In the genomic region with DNA sequence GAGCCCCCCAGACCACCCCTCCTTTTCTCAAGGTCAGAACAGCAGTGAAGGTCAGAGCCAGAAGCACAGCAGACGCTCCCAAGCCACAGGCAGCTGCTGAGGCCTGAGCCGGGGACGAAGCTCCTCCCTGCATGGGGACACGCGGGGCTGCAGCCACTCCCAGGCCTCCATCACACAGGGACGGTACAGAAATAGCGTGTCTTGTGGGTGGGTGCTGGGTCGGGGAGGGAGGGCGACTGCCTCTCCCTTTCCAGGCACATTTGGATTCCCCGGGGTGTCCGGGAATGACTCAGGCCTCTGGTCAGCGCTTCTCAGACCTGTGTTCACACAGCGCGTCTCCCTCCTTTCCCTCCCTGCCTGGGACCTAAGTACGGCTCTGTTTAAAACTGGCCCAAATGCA, we compare ENCODE assay signal across 8 cellular contexts. TPM values are rescaled to one million over a fixed set of nuclear protein-coding genes. Genes with fewer than 3 reads are reported as not detected.
DNase-seq lines count a peak whose midpoint lies in the region; ATAC-seq and TF ChIP-seq lines count a peak whose summit lies in the region.

No MANE protein-coding gene starts in this region.

- no peaks in the 10 kb centered on the region for H3K27me3 ChIP-seq in GM23248 (replicated peaks; ENCODE audit: insufficient read depth)
- H3K27me3 ChIP-seq in gastroesophageal sphincter, result no peaks in the 10 kb centered on the region
- no peaks in the 10 kb centered on the region for H3K27me3 ChIP-seq in psoas muscle (ENCODE audit: insufficient read depth in 3 of 3, low read length in 2 of 3)

- peaks cover 2% of the 10 kb centered on the region for H3F3A ChIP-seq in GM23248 (ENCODE audit: insufficient read depth)

- DNase-seq in 8988T, result peak; percentile 79
- DNase-seq in GM23248, result peak; percentile 94
- DNase-seq in SW 1271 (lab: John Stamatoyannopoulos, UW), result peak; percentile 4 to 33
- peak; percentile 89 to 94 for DNase-seq in psoas muscle

- H3K79me2 ChIP-seq in GM23248 (ENCODE audit: insufficient read depth), result peaks cover 88% of the 10 kb centered on the region

- TF ChIP-seq CTCF in gastroesophageal sphincter (IDR thresholded peaks at IDR 0.05) (no peak), psoas muscle (IDR thresholded peaks at IDR 0.05) (no peak)

- TF ChIP-seq EP300 in gastroesophageal sphincter (IDR thresholded peaks at IDR 0.05), result no peak

- intact Hi-C loops in psoas muscle (cut with DNase I), result no loop called here

- H3K4me2 ChIP-seq in GM23248 (ENCODE audit: unreplicated experiment), result no peak overlapping the region

- ATAC-seq in gastroesophageal sphincter (peak; percentile 91), psoas muscle (peak; percentile 86 to 91 (median 90)), GM19328 (IDR thresholded peaks at IDR 0.05; ENCODE audit: unreplicated experiment) (no peak), GM19463 (IDR thresholded peaks at IDR 0.05; ENCODE audit: unreplicated experiment) (no peak), HG02973 (IDR thresholded peaks at IDR 0.05; ENCODE audit: unreplicated experiment) (no peak)

- H3K4me1 ChIP-seq in GM23248 (ENCODE audit: insufficient read depth) (peaks cover 12% of the 10 kb centered on the region), gastroesophageal sphincter (peaks cover 0 to 52% (median 29%) of the 10 kb centered on the region in 3 donors), psoas muscle (peaks cover 37% of the 10 kb centered on the region)

- H3K4me3 ChIP-seq in GM23248 (no peak overlapping the region), gastroesophageal sphincter (peak overlapping the region in 1 of 2 donors; percentile 22), psoas muscle (peak overlapping the region; percentile 32)

- H3K36me3 ChIP-seq in GM23248 (ENCODE audit: low read depth) (no peaks in the 10 kb centered on the region), gastroesophageal sphincter (no peaks in the 10 kb centered on the region), psoas muscle (ENCODE audit: insufficient read depth in 1 of 2, low read depth in 1 of 2) (no peaks in the 10 kb centered on the region)

- H3K27ac ChIP-seq in GM23248, result peak overlapping the region; percentile 23
- H3K27ac ChIP-seq in gastroesophageal sphincter, result peak overlapping the region; percentile 19 to 81 (median 76)
- H3K27ac ChIP-seq in psoas muscle, result peak overlapping the region; percentile 39

- in situ Hi-C loops in GM23248 (cut with MboI), result no loop called here

- H4K20me1 ChIP-seq in GM23248 (ENCODE audit: insufficient read depth), result peaks cover 2% of the 10 kb centered on the region; the same call in 1 of the 2 replicates

- no peaks in the 10 kb centered on the region for H3K9me3 ChIP-seq in GM23248 (ENCODE audit: low read depth)
- H3K9me3 ChIP-seq in gastroesophageal sphincter, result no peaks in the 10 kb centered on the region
- H3K9me3 ChIP-seq in psoas muscle, result no peaks in the 10 kb centered on the region

- no peak overlapping the region for H2AFZ ChIP-seq in GM23248

- WGBS in GM23248 (ENCODE audit: low coverage in 1 of 2, low lambda C conversion rate in 2 of 2, missing lambda C conversion rate in 2 of 2), 2 experiments, result 6 to 10% methylated on average over 12 to 15 of the region's 15 CpGs
- no CpG with 5 or more reads among the region's 15 CpGs for WGBS in gastroesophageal sphincter (ENCODE audit: low coverage in 1 of 2), 2 donors
- WGBS in psoas muscle, 3 donors, result 9 to 45% (median 19%) methylated on average over 12 to 15 of the region's 15 CpGs

- H3K9ac ChIP-seq in GM23248, result peak overlapping the region; percentile 43

- no peak for TF ChIP-seq POLR2A in gastroesophageal sphincter (IDR thresholded peaks at IDR 0.05)

- no peaks in the 10 kb centered on the region for H3K9me2 ChIP-seq in GM23248 (ENCODE audit: insufficient read depth)

RNA-seq across cellular contexts. Expression of a gene that starts 33.2 kb away (rescaled TPM):
- total RNA-seq in GM23248 (2014; rRNA removed; shearing (Covaris generic)), result 36.7 and 46.2 TPM in 2 replicates
- polyA plus RNA-seq in GM23248 (2016; fragmentation: Nextera tagmentation; extraction: Ambion mirVana) (30.0 and 34.3 TPM in 2 replicates), psoas muscle (10 to 100 TPM in 1 of 3 donors, 1 to 10 TPM in 2; 4.8 to 24.4 (median 5.2) TPM)
- total RNA-seq in gastroesophageal sphincter (10 to 100 TPM; 25.0 to 43.1 (median 30.2) TPM), psoas muscle (10 to 100 TPM in 3 of 4 donors, 1 to 10 TPM in 1; 9.2 to 20.2 (median 14.5) TPM)

Comparison
In these comparisons a context has a peak if more than half of its experiments do, and no peak if none do; other contexts are left out.
1. DNase-seq: peak in every context shown above with its lines; median percentile 94 in GM23248; 92 in psoas muscle; 79 in 8988T; 18 in SW 1271.
2. H3K27ac ChIP-seq: peak in every context shown above with its lines; median percentile 76 in gastroesophageal sphincter; 39 in psoas muscle; 23 in GM23248.
3. ATAC-seq: peak in gastroesophageal sphincter (single experiment) and psoas muscle (4 of 4); none in GM19328 (single experiment), GM19463 (single experiment) and HG02973 (single experiment).